In genomic region chr10:43136995-43137700, GRCh38 we compare ENCODE assay signal across 8 cellular contexts. TPM values are rescaled to one million over a fixed set of nuclear protein-coding genes. Genes with fewer than 3 reads are reported as not detected.
DNase-seq lines count a peak whose midpoint lies in the region; ATAC-seq lines count a peak whose summit lies in the region.

No MANE protein-coding gene starts in this region.

- H3K27ac ChIP-seq in CD4-positive, CD25-positive, alpha-beta regulatory T cell (ENCODE audit: insufficient read depth, low read length, poor library complexity, severe bottlenecking): peak overlapping the region; percentile 93
- peak overlapping the region; percentile 79 for H3K27ac ChIP-seq in effector memory CD4-positive, alpha-beta T cell (ENCODE audit: insufficient read depth, low read length, poor library complexity, severe bottlenecking)

- peak overlapping the region; percentile 77 for H3K4me3 ChIP-seq in CD4-positive, CD25-positive, alpha-beta regulatory T cell (ENCODE audit: low read depth, low read length)
- H3K4me3 ChIP-seq in effector memory CD4-positive, alpha-beta T cell (ENCODE audit: insufficient read depth, low read depth, low read length, poor library complexity, severe bottlenecking): peak overlapping the region; percentile 76
- peak overlapping the region; percentile 68 for H3K4me3 ChIP-seq in neuron (ENCODE audit: low read length)

- no peaks in the 10 kb centered on the region for H3K9me3 ChIP-seq in CD4-positive, CD25-positive, alpha-beta regulatory T cell (ENCODE audit: control insufficient read depth in 2 of 2, low read length in 2 of 2)
- no peaks in the 10 kb centered on the region for H3K9me3 ChIP-seq in effector memory CD4-positive, alpha-beta T cell (ENCODE audit: control insufficient read depth, low read length)
- no peaks in the 10 kb centered on the region for H3K9me3 ChIP-seq in neuron (ENCODE audit: low read length)

- no peaks in the 10 kb centered on the region for H3K27me3 ChIP-seq in CD4-positive, CD25-positive, alpha-beta regulatory T cell (ENCODE audit: control insufficient read depth, insufficient read depth, low read length)
- no peaks in the 10 kb centered on the region for H3K27me3 ChIP-seq in effector memory CD4-positive, alpha-beta T cell (replicated peaks; ENCODE audit: control insufficient read depth, insufficient read depth, low read length, poor library complexity, severe bottlenecking)
- no peaks in the 10 kb centered on the region for H3K27me3 ChIP-seq in neuron (ENCODE audit: insufficient read depth, low read length)

- peaks cover 17 to 50% (median 40%) of the 10 kb centered on the region in 4 donors for H3K4me1 Mint-ChIP-seq in CD4-positive, CD25-positive, alpha-beta regulatory T cell

- H3K9me3 Mint-ChIP-seq in CD4-positive, CD25-positive, alpha-beta regulatory T cell: peaks cover 0 to 1% (median 0%) of the 10 kb centered on the region in 7 donors

- peak overlapping the region; percentile 91 to 96 (median 93) for H3K4me3 Mint-ChIP-seq in CD4-positive, CD25-positive, alpha-beta regulatory T cell

- peaks cover 4% of the 10 kb centered on the region for H3K36me3 Mint-ChIP-seq in CD4-positive, CD25-positive, alpha-beta regulatory T cell

- no peaks in the 10 kb centered on the region for H3K27me3 Mint-ChIP-seq in CD4-positive, CD25-positive, alpha-beta regulatory T cell

- H3K36me3 ChIP-seq in CD4-positive, CD25-positive, alpha-beta regulatory T cell (ENCODE audit: control insufficient read depth, insufficient read depth, low read length): no peaks in the 10 kb centered on the region
- H3K36me3 ChIP-seq in effector memory CD4-positive, alpha-beta T cell (ENCODE audit: control insufficient read depth, insufficient read depth, low read length): no peaks in the 10 kb centered on the region
- H3K36me3 ChIP-seq in neuron (ENCODE audit: insufficient read depth, low read length): no peaks in the 10 kb centered on the region

- ATAC-seq in CD4-positive, CD25-positive, alpha-beta regulatory T cell (ENCODE audit: low read depth in 2 of 2): no peak
- no peak for ATAC-seq in GM21423 (IDR thresholded peaks at IDR 0.05; ENCODE audit: unreplicated experiment)

- peak overlapping the region; percentile 100 for H2AFZ ChIP-seq in neuron (ENCODE audit: low read depth, low read length)

- peak overlapping the region; percentile 71 to 94 (median 93) for H3K27ac Mint-ChIP-seq in CD4-positive, CD25-positive, alpha-beta regulatory T cell

- DNase-seq in CD4-positive, CD25-positive, alpha-beta regulatory T cell: no peak
- DNase-seq in NCI-H2227 treated with DMSO at 0.1 percent for 48 hours (lab: John Stamatoyannopoulos, UW) (peak; percentile 57), NCI-H748 (lab: John Stamatoyannopoulos, UW; ENCODE audit: unreplicated experiment) (no peak), T-helper 9 cell (no peak), NCI-H1694 (lab: John Stamatoyannopoulos, UW) (no peak)
- no peak for DNase-seq in effector memory CD4-positive, alpha-beta T cell

- peaks cover 45% of the 10 kb centered on the region for H3K4me1 ChIP-seq in CD4-positive, CD25-positive, alpha-beta regulatory T cell (ENCODE audit: control insufficient read depth, insufficient read depth, low read length, poor library complexity, severe bottlenecking)
- peaks cover 23% of the 10 kb centered on the region for H3K4me1 ChIP-seq in effector memory CD4-positive, alpha-beta T cell (ENCODE audit: control insufficient read depth, insufficient read depth, low read length, poor library complexity, severe bottlenecking)
- peaks cover 10% of the 10 kb centered on the region for H3K4me1 ChIP-seq in neuron (ENCODE audit: insufficient read depth, low read length)

RNA-seq across cellular contexts. Expression of gene CSGALNACT2, which starts 1.1 kb away (rescaled TPM):
- total RNA-seq in CD4-positive, CD25-positive, alpha-beta regulatory T cell: 69.4 TPM
- polyA plus RNA-seq in CD4-positive, CD25-positive, alpha-beta regulatory T cell: 10 to 100 TPM; 17.2 to 26.3 (median 22.8) TPM
